Comparison of ENCODE assay signal across 14 cellular contexts in the genomic region with DNA sequence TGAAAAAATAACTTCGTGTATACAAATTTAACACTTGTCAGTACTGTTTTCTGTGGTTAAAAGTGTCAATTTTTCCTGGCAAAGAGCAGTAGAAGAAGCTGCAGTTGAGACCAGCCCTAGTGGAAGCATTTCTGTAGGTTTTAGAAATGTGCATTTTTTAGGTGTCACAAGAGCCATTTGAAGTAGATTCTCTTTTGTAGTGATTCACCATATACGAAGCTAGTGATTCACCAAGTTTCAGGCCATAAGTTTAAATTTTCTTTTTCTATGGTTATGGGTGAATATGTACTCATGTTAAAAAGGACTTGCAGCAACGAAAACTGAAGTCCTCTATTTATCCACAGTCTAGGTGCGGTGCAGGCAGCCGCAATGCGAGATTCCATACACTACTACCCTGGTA. TPM values are rescaled to one million over a fixed set of nuclear protein-coding genes. Genes with fewer than 3 reads are reported as not detected.
A peak's percentile ranks its signal among the peaks of the same experiment; 100 is the strongest.
DNase-seq lines count a peak whose midpoint lies in the region; ATAC-seq, FAIRE-seq and TF ChIP-seq lines count a peak whose summit lies in the region.
"Had no signal": no experiment of that assay in that cellular context is flagged by ENCODE, and none has a peak within 500 bp of the region (broad histone marks: within the 10 kb centered on the region; RNA-seq: fewer than 3 reads in every experiment).

No MANE protein-coding gene starts in this region.

- 81% methylated on average over 6 of the region's 6 CpGs for WGBS in K562 (ENCODE audit: insufficient coverage, low coverage, missing lambda C conversion rate)

- TF ChIP-seq RAD21 in K562 (CRISPR knock-in tag; conservative IDR thresholded peaks at IDR 0.05 in 1 of 2, IDR thresholded peaks at IDR 0.05 in 1 of 2), result no peak

- H3K9me1 ChIP-seq in K562 (ENCODE audit: control insufficient read depth, insufficient read depth, low read length), result no peaks in the 10 kb centered on the region

- no TSS peak for BruUV-seq in K562 (replicated peaks; lab: Mats Ljungman, UMichigan)

- no peak for TF ChIP-seq EP300 in K562 (IDR thresholded peaks at IDR 0.05; ENCODE audit: low read length)

- CTCF ChIA-PET in K562 (lab: Yijun Ruan, JAX; ENCODE audit: low intra/inter-chr PET ratio) (no interaction called here), WTC11 (lab: Charles Lee) (no interaction called here)

- H3K4me3 ChIP-seq in OCI-LY3 (ENCODE audit: low read length) (peak overlapping the region; percentile 95), K562 (no peak overlapping the region; the same call in 1 of the 2 replicates)

- H3K4me3 Mint-ChIP-seq in natural killer cell, result no peak overlapping the region
- H3K4me3 Mint-ChIP-seq in WTC11, result no peak overlapping the region
- H3K4me3 Mint-ChIP-seq: H9 had no signal

- in situ Hi-C loops in K562 (cut with MboI), result loop anchor here (5.0 kb wide), 1 partner anchor 115 kb away; no protein-coding TSS in a partner anchor

- H3K27me3 ChIP-seq in OCI-LY3 (ENCODE audit: low read depth, low read length), result no peaks in the 10 kb centered on the region
- H3K27me3 ChIP-seq in K562 (ENCODE audit: control insufficient read depth in 2 of 2, insufficient read depth in 2 of 2, low read length in 2 of 2), result no peaks in the 10 kb centered on the region

- TF ChIP-seq CTCF in OCI-LY3 (IDR thresholded peaks at IDR 0.05; ENCODE audit: low read depth, low read length) (no peak), K562 (IDR thresholded peaks at IDR 0.05 in 2 of 3, conservative IDR thresholded peaks at IDR 0.05 in 1 of 3; ENCODE audit: insufficient read depth in 2 of 3, low read depth in 1 of 3, low read length in 3 of 3) (no peak), natural killer cell (IDR thresholded peaks at IDR 0.05) (no peak), WTC11 (IDR thresholded peaks at IDR 0.05) (no peak)

- H3K4me2 ChIP-seq in OCI-LY3 (ENCODE audit: low read length) (peak overlapping the region; percentile 81), K562 (ENCODE audit: insufficient read depth, low read length) (peak overlapping the region; percentile 54; the same call in 1 of the 2 replicates)

- no peak for FAIRE-seq in K562 (lab: Jason Lieb, UNC)
- FAIRE-seq: D721Med, HepG2 had no signal

- no peak overlapping the region for H2AFZ ChIP-seq in OCI-LY3 (ENCODE audit: low read depth, low read length)
- no peak overlapping the region for H2AFZ ChIP-seq in K562 (ENCODE audit: low read depth, low read length)

- H3K9ac ChIP-seq in OCI-LY3 (ENCODE audit: low read length) (peak overlapping the region; percentile 100), K562 (ENCODE audit: insufficient read depth in 1 of 2, low read depth in 2 of 2, low read length in 2 of 2) (no peak overlapping the region)

- H3K9me3 ChIP-seq in OCI-LY3 (ENCODE audit: insufficient read depth, low read length) (no peaks in the 10 kb centered on the region), K562 (replicated peaks; ENCODE audit: control insufficient read depth, insufficient read depth, low read depth, low read length) (no peaks in the 10 kb centered on the region)

- H3K27me3 Mint-ChIP-seq in natural killer cell (ENCODE audit: low read depth in 2 of 2) (no peaks in the 10 kb centered on the region), WTC11 (ENCODE audit: low read depth) (peaks cover 5% of the 10 kb centered on the region)

- ATAC-seq in K562 (no peak), natural killer cell (no peak), HG03280 (IDR thresholded peaks at IDR 0.05; ENCODE audit: unreplicated experiment) (no peak), WTC11 (no peak)
- ATAC-seq: HepG2 had no signal

- H3K36me3 ChIP-seq in OCI-LY3 (replicated peaks; ENCODE audit: low read depth, low read length) (peaks cover 83% of the 10 kb centered on the region), K562 (ENCODE audit: control insufficient read depth, insufficient read depth, low read length) (peaks cover 64% of the 10 kb centered on the region)

- TF ChIP-seq POLR2A in K562 (conservative IDR thresholded peaks at IDR 0.05), result no peak

- intact Hi-C loops in K562 (cut with micrococcal nuclease) (no loop called here), natural killer cell (cut with micrococcal nuclease) (no loop called here)

- peaks cover 97% of the 10 kb centered on the region for H3K79me2 ChIP-seq in OCI-LY3 (ENCODE audit: low read length)
- H3K79me2 ChIP-seq in K562 (ENCODE audit: control insufficient read depth, insufficient read depth, low read length), result peaks cover 59% of the 10 kb centered on the region

- H3K27ac Mint-ChIP-seq in natural killer cell, result peak overlapping the region; percentile 22 to 99
- no peak overlapping the region for H3K27ac Mint-ChIP-seq in WTC11
- H3K27ac Mint-ChIP-seq: H9 had no signal

- H3K9me3 Mint-ChIP-seq in natural killer cell (no peaks in the 10 kb centered on the region), WTC11 (no peaks in the 10 kb centered on the region)
- H3K9me3 Mint-ChIP-seq: H9 had no signal

- H3K27ac ChIP-seq in OCI-LY3 (ENCODE audit: low read length), result peak overlapping the region; percentile 98
- H3K27ac ChIP-seq in K562 (ENCODE audit: extremely low read depth, low read depth, low read length), result no peak overlapping the region; the same call in 2 of the 3 replicates

- POLR2A ChIA-PET in K562 (lab: Yijun Ruan, JAX) (no interaction called here), WTC11 (lab: Charles Lee) (no interaction called here)

- H3K4me1 Mint-ChIP-seq in natural killer cell, result peaks cover 45% of the 10 kb centered on the region in 2 donors
- peaks cover 10% of the 10 kb centered on the region for H3K4me1 Mint-ChIP-seq in WTC11

- H3K4me1 ChIP-seq in OCI-LY3 (ENCODE audit: low read length) (peaks cover 48% of the 10 kb centered on the region), K562 (replicated peaks in 1 of 2; ENCODE audit: control insufficient read depth in 2 of 2, insufficient read depth in 2 of 2, low read length in 2 of 2) (peaks cover 4 to 11% of the 10 kb centered on the region in 2 experiments; a peak in 2 of 5 replicates)

- peaks cover 63% of the 10 kb centered on the region for H4K20me1 ChIP-seq in OCI-LY3 (ENCODE audit: insufficient read depth, low read length)
- H4K20me1 ChIP-seq in K562 (replicated peaks; ENCODE audit: control insufficient read depth, insufficient read depth, low read length), result no peaks in the 10 kb centered on the region

- peaks cover 23% of the 10 kb centered on the region for H3K36me3 Mint-ChIP-seq in natural killer cell
- H3K36me3 Mint-ChIP-seq in WTC11, result peaks cover 10% of the 10 kb centered on the region

- peak; percentile 62 for DNase-seq in EH (ENCODE audit: low read depth)
- DNase-seq in K562 (ENCODE audit: extremely low read depth in 1 of 4, low spot score in 3 of 4), result no peak
- DNase-seq in natural killer cell, result no peak
- DNase-seq in NCI-H1417 (lab: John Stamatoyannopoulos, UW), result no peak
- no peak for DNase-seq in WTC11 (ENCODE audit: low spot score)
- no peak for DNase-seq in stimulated activated naive CD4-positive, alpha-beta T cell (lab: John Stamatoyannopoulos, UW)
- DNase-seq: activated CD4-positive, alpha-beta T cell treated with anti-CD3 and anti-CD28 coated beads for 4 hours; H9; NCI-H1694; retina had no signal

TF ChIP-seq in K562, 482 proteins besides CTCF, POLR2A, EP300 and RAD21 (continues in another document):
- TF ChIP-seq EZH2 (IDR thresholded peaks at IDR 0.05; ENCODE audit: borderline replicate concordance, low read depth, low read length) (no peak), FOXP1 (CRISPR knock-in tag; IDR thresholded peaks at IDR 0.05) (no peak), SIN3A (IDR thresholded peaks at IDR 0.05; ENCODE audit: borderline replicate concordance in 2 of 2, control insufficient read depth in 1 of 2, low read depth in 2 of 2, low read length in 2 of 2) (no peak), ESRRA (IDR thresholded peaks at IDR 0.05; ENCODE audit: borderline replicate concordance, low read depth) (no peak), FOXJ2 (tag; IDR thresholded peaks at IDR 0.05) (no peak), PPARD (CRISPR knock-in tag; IDR thresholded peaks at IDR 0.05) (no peak), ZNF263 (CRISPR knock-in tag; IDR thresholded peaks at IDR 0.05; ENCODE audit: borderline replicate concordance) (no peak), HMG20A (CRISPR knock-in tag; conservative IDR thresholded peaks at IDR 0.05) (no peak)

TF ChIP-seq in WTC11, 78 proteins besides CTCF, POLR2A, EP300 and RAD21:
- TF ChIP-seq SP1 (CRISPR knock-in tag; conservative IDR thresholded peaks at IDR 0.05) (no peak), CREM (CRISPR knock-in tag; IDR thresholded peaks at IDR 0.05) (no peak), ZNF121 (CRISPR knock-in tag; IDR thresholded peaks at IDR 0.05) (no peak), OVOL2 (CRISPR knock-in tag; IDR thresholded peaks at IDR 0.05; ENCODE audit: borderline replicate concordance) (no peak), CREB1 (CRISPR knock-in tag; IDR thresholded peaks at IDR 0.05) (no peak)

RNA-seq across cellular contexts. Expression of gene NABP1, which starts 4.2 kb away (rescaled TPM):
- 68.8 and 169 TPM in 2 replicates for total RNA-seq in K562 (2011; cell fraction: chromatin; rRNA removed; ENCODE audit: low replicate concordance)
- 39.4 and 41.1 TPM in 2 replicates for total RNA-seq in K562 (2011; cell fraction: nucleolus; rRNA removed)
- 97.2 and 188 TPM in 2 replicates for total RNA-seq in K562 (2011; cell fraction: nucleoplasm; rRNA removed)
- total RNA-seq in K562 (2014; rRNA removed), result 18.6 and 20.2 TPM in 2 replicates
- total RNA-seq in K562 (2014; rRNA removed; fragmentation: Illumina TruSeq; extraction: Trizol), result 31.6 and 35.8 TPM in 2 replicates
- total RNA-seq in K562 (2015; rRNA removed; fragmentation: Illumina TruSeq; extraction: Trizol), result 37.2 and 44.0 TPM in 2 replicates
- 24.5 and 28.1 TPM in 2 replicates for total RNA-seq in K562 (2021)
- 20.5 and 22.2 TPM in 2 replicates for polyA plus RNA-seq in K562 (2011; rRNA removed)
- 1.8 and 5.1 TPM in 2 replicates for polyA plus RNA-seq in K562 (2011; cell fraction: cytosol; rRNA removed)
- polyA plus RNA-seq in K562 (2011; cell fraction: nucleus; rRNA removed), result 56.5 and 66.5 TPM in 2 replicates
- 10.8 and 12.9 TPM in 2 replicates for polyA plus RNA-seq in K562 (2012)
- 15.6 and 17.1 TPM in 2 replicates for polyA plus RNA-seq in K562 (2014; fragmentation: Illumina TruSeq; extraction: Trizol)
- 10 to 100 TPM; 12.8 to 14.9 TPM for polyA plus RNA-seq in K562 (2014; fragmentation: Nextera tagmentation; extraction: Ambion mirVana)
- 13.9 and 15.4 TPM in 2 replicates for polyA plus RNA-seq in K562 (2014; rRNA removed)
- 46.2 and 78.7 TPM in 2 replicates for polyA minus RNA-seq in K562 (2011; rRNA and poly(A)+ RNA removed)
- polyA minus RNA-seq in K562 (2011; cell fraction: cytosol; rRNA and poly(A)+ RNA removed), result 11.1 and 11.5 TPM in 2 replicates
- 101 and 194 TPM in 2 replicates for polyA minus RNA-seq in K562 (2011; cell fraction: nucleus; rRNA and poly(A)+ RNA removed)
- total RNA-seq in natural killer cell, result 10 to 100 TPM; 44.5 to 52.2 (median 45.7) TPM
- total RNA-seq in WTC11 (2021), result 5.2 to 6.3 TPM (median 5.8 TPM) in 3 replicates
